1 cellular context compared by ENCODE assay signal in the genomic region with DNA sequence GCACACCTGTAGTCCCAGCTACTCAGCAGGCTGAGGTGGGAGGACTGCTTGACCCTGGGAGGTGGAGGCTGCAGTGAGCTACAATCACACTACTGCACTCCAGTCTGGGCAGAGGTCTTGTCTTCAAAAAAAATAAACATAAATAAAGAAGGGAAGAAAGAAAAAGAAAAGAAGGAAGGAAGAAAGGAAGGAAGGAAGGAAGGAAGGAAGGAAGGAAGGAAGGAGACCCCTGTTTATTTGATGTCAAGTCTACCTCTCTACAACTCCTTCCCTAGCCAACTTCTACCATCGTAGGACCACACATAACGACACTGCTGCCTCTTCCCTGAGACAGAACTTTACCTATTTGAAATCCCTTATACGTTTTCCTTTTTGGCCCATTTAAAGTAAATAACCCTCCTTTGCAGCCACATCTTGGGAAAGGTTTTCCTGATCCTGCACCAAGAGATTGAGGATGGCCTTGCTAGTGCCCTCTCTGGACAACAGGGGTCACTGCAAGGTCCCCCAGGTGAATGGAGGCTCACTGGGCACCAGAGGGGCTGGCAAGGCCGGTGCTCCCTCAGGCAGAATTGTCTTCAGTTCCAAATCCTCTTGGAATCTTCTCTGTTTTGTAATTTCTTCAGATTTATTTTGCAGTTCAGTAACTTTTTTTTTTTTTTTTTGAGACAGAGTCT.
TF ChIP-seq lines count a peak whose summit lies in the region.

No MANE protein-coding gene starts in this region.

TF ChIP-seq in IMR-90, 13 proteins besides CTCF, POLR2A, EP300 and RAD21 (continued from another document):
- TF ChIP-seq USF2 (IDR thresholded peaks at IDR 0.05; ENCODE audit: low read depth, low read length) (no peak), MAZ (IDR thresholded peaks at IDR 0.05; ENCODE audit: borderline replicate concordance, low read depth, low read length) (no peak), ELK1 (IDR thresholded peaks at IDR 0.05; ENCODE audit: borderline replicate concordance, low read depth, low read length) (no peak), RCOR1 (IDR thresholded peaks at IDR 0.05; ENCODE audit: insufficient replicate concordance, low read length) (no peak), RFX5 (IDR thresholded peaks at IDR 0.05; ENCODE audit: low read depth, low read length) (no peak), CHD1 (IDR thresholded peaks at IDR 0.05; ENCODE audit: low read depth, low read length) (no peak), BHLHE40 (IDR thresholded peaks at IDR 0.05; ENCODE audit: low read depth, low read length) (no peak), CEBPB (IDR thresholded peaks at IDR 0.05; ENCODE audit: low read depth, low read length) (no peak)
